In genomic region chr4:125780159-125780558, GRCh38 we compare ENCODE assay signal across 28 cellular contexts.
DNase-seq lines count a peak whose midpoint lies in the region; ATAC-seq and TF ChIP-seq lines count a peak whose summit lies in the region.
"Had no signal": no experiment of that assay in that cellular context is flagged by ENCODE, and none has a peak within 500 bp of the region (broad histone marks: within the 10 kb centered on the region; RNA-seq: fewer than 3 reads in every experiment).

No MANE protein-coding gene starts in this region.

- TF ChIP-seq POLR2A in right lobe of liver (IDR thresholded peaks at IDR 0.05), result no peak

- CTCF ChIA-PET in HEK293T (lab: Yijun Ruan, JAX), result no interaction called here

- POLR2A ChIA-PET in HEK293T (lab: Yijun Ruan, JAX), result no interaction called here

- no peaks in the 10 kb centered on the region for H3K27me3 ChIP-seq in right lobe of liver
- H3K27me3 ChIP-seq: esophagus muscularis mucosa, SJSA1, upper lobe of right lung had no signal

- H3K27ac ChIP-seq in right lobe of liver, result no peak overlapping the region
- H3K27ac ChIP-seq: C4-2B, esophagus muscularis mucosa, prostate gland, SJSA1, upper lobe of right lung had no signal

- TF ChIP-seq CTCF in epithelial cell of esophagus (IDR thresholded peaks at IDR 0.05; ENCODE audit: insufficient read depth, low read depth, low read length, missing control alignments) (no peak), right lobe of liver (IDR thresholded peaks at IDR 0.05) (no peak)

- H3K4me3 ChIP-seq in epithelial cell of esophagus (ENCODE audit: low read length), result no peak overlapping the region
- H3K4me3 ChIP-seq in right lobe of liver, result no peak overlapping the region
- H3K4me3 ChIP-seq: esophagus muscularis mucosa, prostate gland, SJSA1, skin epidermis, upper lobe of right lung had no signal

- no peaks in the 10 kb centered on the region for H3K36me3 ChIP-seq in right lobe of liver
- H3K36me3 ChIP-seq: esophagus muscularis mucosa, prostate gland, SJSA1, upper lobe of right lung had no signal

- peak; percentile 32 for DNase-seq in AG20443 (ENCODE audit: low spot score)
- DNase-seq in LHCN-M2 (ENCODE audit: low read depth), result peak; percentile 25
- peak; percentile 17 for DNase-seq in epithelial cell of esophagus (ENCODE audit: low read depth)
- DNase-seq in renal cortical epithelial cell (ENCODE audit: low read depth), result peak; percentile 42
- DNase-seq in LoVo (ENCODE audit: low spot score), result no peak
- no peak for DNase-seq in HEK293T (ENCODE audit: extremely low spot score)
- DNase-seq in right lobe of liver, result no peak
- DNase-seq: activated CD4-positive, alpha-beta T cell treated with anti-CD3 and anti-CD28 coated beads for 1 hour; activated gamma-delta T cell; Calu3; effector memory CD8-positive, alpha-beta T cell; GOT3; head of caudate nucleus; mammary epithelial cell; MV-4-11; NCI-H1694; NCI-H2171 treated with DMSO at 0.1 percent for 48 hours; NCI-H524 treated with DMSO at 0.1 percent for 48 hours; NK-92 treated with Interleukin-12 subunit alpha and Interleukin-12 subunit beta, amount 100 ng/mL, for 24 hours; stimulated activated CD4-positive, alpha-beta T cell treated with anti-CD3 and anti-CD28 coated beads, Interleukin-2, amount 100 ng/mL, for 24 hours; upper lobe of right lung had no signal

- no peaks in the 10 kb centered on the region for H3K9me3 ChIP-seq in right lobe of liver
- H3K9me3 ChIP-seq: esophagus muscularis mucosa, prostate gland, upper lobe of right lung had no signal

- no peaks in the 10 kb centered on the region for H3K4me1 ChIP-seq in right lobe of liver
- H3K4me1 ChIP-seq: prostate gland, upper lobe of right lung had no signal

- intact Hi-C loops in right lobe of liver (cut with DNase I), result no loop called here

- ATAC-seq in GM18907 (IDR thresholded peaks at IDR 0.05; ENCODE audit: unreplicated experiment) (no peak), right lobe of liver (no peak)
- ATAC-seq: effector memory CD8-positive, alpha-beta T cell; stimulated activated effector memory CD8-positive, alpha-beta T cell treated with anti-CD3 and anti-CD28 coated beads, Interleukin-12 subunit alpha, Interleukin-12 subunit beta, amount 100 ng/mL, for 72 hours; upper lobe of right lung had no signal

TF ChIP-seq in HEK293T, 16 proteins besides CTCF, POLR2A, EP300 and RAD21:
- no peak for TF ChIP-seq FOXM1 (IDR thresholded peaks at IDR 0.05; ENCODE audit: borderline replicate concordance)
- TF ChIP-seq ARNT (IDR thresholded peaks at IDR 0.05), result no peak
- no peak for TF ChIP-seq FOXA1 (IDR thresholded peaks at IDR 0.05)

Comparison
In these comparisons a context has a peak if more than half of its experiments do, and no peak if none do; other contexts are left out.
1. DNase-seq: peak in AG20443 (single experiment), LHCN-M2 (single experiment), epithelial cell of esophagus (single experiment) and renal cortical epithelial cell (single experiment); none in LoVo (single experiment), HEK293T (single experiment) and right lobe of liver (0 of 3).